1 cellular context compared by ENCODE assay signal in the genomic region with DNA sequence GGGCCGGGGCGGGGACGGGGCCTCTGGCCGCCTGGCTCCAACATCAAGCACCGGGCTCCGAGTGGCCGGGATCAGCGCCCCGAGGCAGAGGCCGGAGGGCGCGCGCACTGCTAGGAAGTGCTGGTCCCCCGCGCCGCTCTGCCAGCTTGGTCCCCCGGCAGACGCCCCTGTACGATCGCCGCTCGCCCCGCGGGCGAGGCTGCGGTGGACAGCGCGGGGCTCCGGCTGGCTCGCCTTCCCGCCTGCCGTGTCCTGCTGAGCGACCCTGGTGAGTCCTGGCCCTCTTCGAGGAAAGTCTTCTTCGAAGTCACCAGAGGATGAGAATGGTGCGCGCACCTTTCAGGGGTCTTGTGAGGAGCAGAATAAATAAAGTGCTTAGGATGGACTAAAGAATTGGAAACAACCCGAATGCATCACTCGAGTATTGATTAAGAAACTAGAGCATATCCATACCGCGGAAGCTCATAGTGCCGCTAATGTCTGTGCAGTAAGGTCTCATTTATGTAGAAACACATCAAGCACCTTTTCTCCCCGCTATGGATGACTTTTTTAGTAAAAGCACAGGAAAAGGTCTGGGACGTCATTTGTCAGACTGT.
TF ChIP-seq lines count a peak whose summit lies in the region.

No MANE protein-coding gene starts in this region.

TF ChIP-seq in GM12878, 131 proteins besides CTCF, POLR2A, EP300 and RAD21:
- TF ChIP-seq BACH1 (IDR thresholded peaks at IDR 0.05; ENCODE audit: borderline replicate concordance): peak; percentile 51; the same call in 1 of the 2 replicates
- peak; percentile 37; the same call in 1 of the 2 replicates for TF ChIP-seq DPF2 (IDR thresholded peaks at IDR 0.05)
- no peak for TF ChIP-seq ASH2L (IDR thresholded peaks at IDR 0.05; ENCODE audit: borderline replicate concordance, low read depth)
- no peak for TF ChIP-seq SUPT20H (IDR thresholded peaks at IDR 0.05; ENCODE audit: borderline replicate concordance, control insufficient read depth, low read depth, low read length)
- TF ChIP-seq, protein P1, sequence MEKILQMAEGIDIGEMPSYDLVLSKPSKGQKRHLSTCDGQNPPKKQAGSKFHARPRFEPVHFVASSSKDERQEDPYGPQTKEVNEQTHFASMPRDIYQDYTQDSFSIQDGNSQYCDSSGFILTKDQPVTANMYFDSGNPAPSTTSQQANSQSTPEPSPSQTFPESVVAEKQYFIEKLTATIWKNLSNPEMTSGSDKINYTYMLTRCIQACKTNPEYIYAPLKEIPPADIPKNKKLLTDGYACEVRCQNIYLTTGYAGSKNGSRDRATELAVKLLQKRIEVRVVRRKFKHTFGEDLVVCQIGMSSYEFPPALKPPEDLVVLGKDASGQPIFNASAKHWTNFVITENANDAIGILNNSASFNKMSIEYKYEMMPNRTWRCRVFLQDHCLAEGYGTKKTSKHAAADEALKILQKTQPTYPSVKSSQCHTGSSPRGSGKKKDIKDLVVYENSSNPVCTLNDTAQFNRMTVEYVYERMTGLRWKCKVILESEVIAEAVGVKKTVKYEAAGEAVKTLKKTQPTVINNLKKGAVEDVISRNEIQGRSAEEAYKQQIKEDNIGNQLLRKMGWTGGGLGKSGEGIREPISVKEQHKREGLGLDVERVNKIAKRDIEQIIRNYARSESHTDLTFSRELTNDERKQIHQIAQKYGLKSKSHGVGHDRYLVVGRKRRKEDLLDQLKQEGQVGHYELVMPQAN (conservative IDR thresholded peaks at IDR 0.05): peak; percentile 59
- TF ChIP-seq LARP7 (IDR thresholded peaks at IDR 0.05): peak; percentile 75; the same call in 1 of the 2 replicates
- TF ChIP-seq NR2C2 (IDR thresholded peaks at IDR 0.05; ENCODE audit: borderline replicate concordance, control insufficient read depth, insufficient read length, low read depth): no peak
- TF ChIP-seq TCF3 (IDR thresholded peaks at IDR 0.05; ENCODE audit: borderline replicate concordance, insufficient read depth, low read depth, low read length): 0 out of 2 replicates have a peak, but pooled peaks have one; percentile 36
- TF ChIP-seq, protein P2, sequence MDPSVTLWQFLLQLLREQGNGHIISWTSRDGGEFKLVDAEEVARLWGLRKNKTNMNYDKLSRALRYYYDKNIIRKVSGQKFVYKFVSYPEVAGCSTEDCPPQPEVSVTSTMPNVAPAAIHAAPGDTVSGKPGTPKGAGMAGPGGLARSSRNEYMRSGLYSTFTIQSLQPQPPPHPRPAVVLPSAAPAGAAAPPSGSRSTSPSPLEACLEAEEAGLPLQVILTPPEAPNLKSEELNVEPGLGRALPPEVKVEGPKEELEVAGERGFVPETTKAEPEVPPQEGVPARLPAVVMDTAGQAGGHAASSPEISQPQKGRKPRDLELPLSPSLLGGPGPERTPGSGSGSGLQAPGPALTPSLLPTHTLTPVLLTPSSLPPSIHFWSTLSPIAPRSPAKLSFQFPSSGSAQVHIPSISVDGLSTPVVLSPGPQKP (IDR thresholded peaks at IDR 0.05; ENCODE audit: low read depth, low read length): peak; percentile 5; the same call in 1 of the 2 replicates
- TF ChIP-seq IKZF1 (conservative IDR thresholded peaks at IDR 0.05): peak; percentile 39; the same call in 1 of the 2 replicates
- no peak for TF ChIP-seq NR2C1 (IDR thresholded peaks at IDR 0.05)
- TF ChIP-seq NBN (IDR thresholded peaks at IDR 0.05): no peak
- TF ChIP-seq BCL11A (IDR thresholded peaks at IDR 0.05; ENCODE audit: low read depth, low read length): no peak
- no peak for TF ChIP-seq POLR2AphosphoS5 (IDR thresholded peaks at IDR 0.05; ENCODE audit: low read length)
- 0 out of 2 replicates have a peak, but pooled peaks have one; percentile 46 for TF ChIP-seq POLR2AphosphoS2 (IDR thresholded peaks at IDR 0.05; ENCODE audit: low read depth, low read length)
